In genomic region chr5:171858303-171858702, GRCh38 we compare ENCODE assay signal across 8 cellular contexts.
A peak's percentile ranks its signal among the peaks of the same experiment; 100 is the strongest.
DNase-seq lines count a peak whose midpoint lies in the region; ATAC-seq, FAIRE-seq and TF ChIP-seq lines count a peak whose summit lies in the region.

No MANE protein-coding gene starts in this region.

- H3K79me2 ChIP-seq in K562 (ENCODE audit: control insufficient read depth, insufficient read depth, low read length): no peaks in the 10 kb centered on the region

- no peak overlapping the region for H2AFZ ChIP-seq in K562 (ENCODE audit: low read depth, low read length)

- TF ChIP-seq CTCF in HFFc6 (IDR thresholded peaks at IDR 0.05) (peak; percentile 73), K562 (IDR thresholded peaks at IDR 0.05 in 2 of 3, conservative IDR thresholded peaks at IDR 0.05 in 1 of 3; ENCODE audit: insufficient read depth in 2 of 3, low read depth in 1 of 3, low read length in 3 of 3) (peak; percentile 37 to 61 (median 53)), mesothelial cell of epicardium (IDR thresholded peaks at IDR 0.05; ENCODE audit: unreplicated experiment) (peak; percentile 23)

- no peak overlapping the region for H3K4me3 ChIP-seq in K562
- H3K4me3 ChIP-seq in MG63: no peak overlapping the region
- no peak overlapping the region for H3K4me3 ChIP-seq in CD4-positive, alpha-beta memory T cell (ENCODE audit: low read length in 2 of 2)

- no peak overlapping the region for H3K9ac ChIP-seq in K562 (ENCODE audit: insufficient read depth in 1 of 2, low read depth in 2 of 2, low read length in 2 of 2)

- no TSS peak for BruUV-seq in K562 (replicated peaks; lab: Mats Ljungman, UMichigan)

- FAIRE-seq in K562 (lab: Jason Lieb, UNC): no peak

- H3K27me3 ChIP-seq in K562 (ENCODE audit: control insufficient read depth in 2 of 2, insufficient read depth in 2 of 2, low read length in 2 of 2) (no peaks in the 10 kb centered on the region), MG63 (no peaks in the 10 kb centered on the region)
- no peaks in the 10 kb centered on the region for H3K27me3 ChIP-seq in CD4-positive, alpha-beta memory T cell (ENCODE audit: insufficient read depth, low read length)

- no peak for TF ChIP-seq POLR2A in K562 (conservative IDR thresholded peaks at IDR 0.05)

- 86% methylated on average over 7 of the region's 7 CpGs for WGBS in K562 (ENCODE audit: insufficient coverage, low coverage, missing lambda C conversion rate)

- DNase-seq in DMS53 treated with DMSO at 0.1 percent for 48 hours (lab: John Stamatoyannopoulos, UW; ENCODE audit: unreplicated experiment) (peak; percentile 6), HFFc6 (no peak), K562 (ENCODE audit: extremely low read depth in 1 of 4, low spot score in 3 of 4) (peak in 3 of 4 experiments; percentile 17 to 40 (median 32)), mesothelial cell of epicardium (ENCODE audit: low spot score in 2 of 2, unreplicated experiment in 2 of 2) (no peak), MG63 (no peak), A172 (ENCODE audit: low spot score) (no peak)
- no peak for DNase-seq in CD4-positive, alpha-beta memory T cell

- H3K4me2 ChIP-seq in K562 (ENCODE audit: insufficient read depth, low read length): no peak overlapping the region

- no peaks in the 10 kb centered on the region for H4K20me1 ChIP-seq in K562 (replicated peaks; ENCODE audit: control insufficient read depth, insufficient read depth, low read length)

- H3K4me1 Mint-ChIP-seq in HFFc6 (ENCODE audit: low read depth) (peaks cover 4% of the 10 kb centered on the region), mesothelial cell of epicardium (peaks cover 14% of the 10 kb centered on the region)
- peaks cover 9 to 17% (median 12%) of the 10 kb centered on the region in 4 donors for H3K4me1 Mint-ChIP-seq in CD4-positive, alpha-beta memory T cell

- peak; percentile 76 for ATAC-seq in K562
- ATAC-seq in HG03354 (IDR thresholded peaks at IDR 0.05; ENCODE audit: poor library complexity, severe bottlenecking, unreplicated experiment): no peak

- H3K27ac Mint-ChIP-seq in HFFc6 (no peak overlapping the region), mesothelial cell of epicardium (no peak overlapping the region)
- peak overlapping the region in 1 of 7 donors; percentile 77 for H3K27ac Mint-ChIP-seq in CD4-positive, alpha-beta memory T cell

- H3K4me3 Mint-ChIP-seq in HFFc6 (no peak overlapping the region; the same call in 1 of the 2 replicates), mesothelial cell of epicardium (no peak overlapping the region)
- H3K4me3 Mint-ChIP-seq in CD4-positive, alpha-beta memory T cell: no peak overlapping the region

- H3K9me1 ChIP-seq in K562 (ENCODE audit: control insufficient read depth, insufficient read depth, low read length): no peaks in the 10 kb centered on the region

- no peaks in the 10 kb centered on the region for H3K4me1 ChIP-seq in K562 (replicated peaks in 1 of 2; ENCODE audit: control insufficient read depth in 2 of 2, insufficient read depth in 2 of 2, low read length in 2 of 2)
- no peaks in the 10 kb centered on the region for H3K4me1 ChIP-seq in CD4-positive, alpha-beta memory T cell (ENCODE audit: insufficient read depth, low read length)

- H3K36me3 Mint-ChIP-seq in HFFc6 (ENCODE audit: low read depth) (peaks cover 19% of the 10 kb centered on the region), mesothelial cell of epicardium (peaks cover 13% of the 10 kb centered on the region)
- H3K36me3 Mint-ChIP-seq in CD4-positive, alpha-beta memory T cell: peaks cover 16 to 31% of the 10 kb centered on the region in 2 donors

- H3K36me3 ChIP-seq in K562 (ENCODE audit: control insufficient read depth, insufficient read depth, low read length) (no peaks in the 10 kb centered on the region), MG63 (peaks cover 55% of the 10 kb centered on the region)
- peaks cover 9% of the 10 kb centered on the region for H3K36me3 ChIP-seq in CD4-positive, alpha-beta memory T cell (ENCODE audit: insufficient read depth, low read length)

- H3K9me3 ChIP-seq in K562 (replicated peaks; ENCODE audit: control insufficient read depth, insufficient read depth, low read depth, low read length): no peaks in the 10 kb centered on the region
- no peaks in the 10 kb centered on the region; the same call in 1 of the 2 replicates for H3K9me3 ChIP-seq in MG63
- H3K9me3 ChIP-seq in CD4-positive, alpha-beta memory T cell (ENCODE audit: control insufficient read depth in 1 of 2, low read length in 2 of 2): no peaks in the 10 kb centered on the region

- intact Hi-C loops in K562 (cut with micrococcal nuclease): no loop called here
- intact Hi-C loops in CD4-positive, alpha-beta memory T cell (cut with micrococcal nuclease): no loop called here

- H3K27me3 Mint-ChIP-seq in HFFc6 (ENCODE audit: insufficient read depth) (peaks cover 5% of the 10 kb centered on the region), mesothelial cell of epicardium (ENCODE audit: low read depth) (no peaks in the 10 kb centered on the region)
- no peaks in the 10 kb centered on the region for H3K27me3 Mint-ChIP-seq in CD4-positive, alpha-beta memory T cell

- POLR2A ChIA-PET in K562 (lab: Yijun Ruan, JAX): interaction anchor here (0.5 to 0.9 kb wide), 3 partner anchors 13 to 203 kb away, joined by 3 read pairs; no protein-coding TSS in a partner anchor
- POLR2A ChIA-PET in CD4-positive, alpha-beta memory T cell (lab: Charles Lee; ENCODE audit: partially characterized antibody): no interaction called here

- H3K27ac ChIP-seq in K562 (ENCODE audit: extremely low read depth, low read depth, low read length): no peak overlapping the region
- no peak overlapping the region for H3K27ac ChIP-seq in CD4-positive, alpha-beta memory T cell (ENCODE audit: low read depth, low read length)

- CTCF ChIA-PET in K562 (lab: Yijun Ruan, JAX; ENCODE audit: low intra/inter-chr PET ratio): no interaction called here
- CTCF ChIA-PET in CD4-positive, alpha-beta memory T cell (lab: Charles Lee; ENCODE audit: partially characterized antibody): no interaction called here

- in situ Hi-C loops in K562 (cut with MboI): no loop called here

- TF ChIP-seq RAD21 in K562 (CRISPR knock-in tag; conservative IDR thresholded peaks at IDR 0.05 in 1 of 2, IDR thresholded peaks at IDR 0.05 in 1 of 2): peak in 1 of 2 experiments; percentile 34; a peak in 2 of 4 replicates

- H3K9me3 Mint-ChIP-seq in HFFc6 (no peaks in the 10 kb centered on the region), mesothelial cell of epicardium (no peaks in the 10 kb centered on the region)
- peaks cover 0 to 3% (median 0%) of the 10 kb centered on the region in 8 donors for H3K9me3 Mint-ChIP-seq in CD4-positive, alpha-beta memory T cell

- TF ChIP-seq EP300 in K562 (IDR thresholded peaks at IDR 0.05; ENCODE audit: low read length): no peak

TF ChIP-seq in K562, 482 proteins besides CTCF, POLR2A, EP300 and RAD21:
- TF ChIP-seq TRIM28 (IDR thresholded peaks at IDR 0.05): peak; percentile 76; the same call in 1 of the 2 replicates
- peak; percentile 80 for TF ChIP-seq ZNF316 (IDR thresholded peaks at IDR 0.05)
- no peak for TF ChIP-seq ZBTB2 (IDR thresholded peaks at IDR 0.05)
- no peak for TF ChIP-seq THAP7 (CRISPR knock-in tag; IDR thresholded peaks at IDR 0.05)
- 0 out of 3 replicates have a peak, but pooled peaks of 1 of the 2 experiments have one; percentile 32 for TF ChIP-seq CBX3 (IDR thresholded peaks at IDR 0.05; ENCODE audit: borderline replicate concordance in 1 of 2, low read length in 2 of 2)

Comparison
In these comparisons a context has a peak if more than half of its experiments do, and no peak if none do; other contexts are left out.
1. DNase-seq: peak in DMS53 treated with DMSO at 0.1 percent for 48 hours (single experiment) and K562 (3 of 4); none in HFFc6 (single experiment), mesothelial cell of epicardium (0 of 2), MG63 (single experiment), CD4-positive, alpha-beta memory T cell (0 of 5) and A172 (single experiment).
2. CTCF ChIP-seq: peak in every context shown above with its lines; median percentile 73 in HFFc6; 53 in K562; 23 in mesothelial cell of epicardium.